In genomic region chr14:86838363-86838762, GRCh38 we compare ENCODE assay signal across 16 cellular contexts.
A peak's percentile ranks its signal among the peaks of the same experiment; 100 is the strongest.
DNase-seq lines count a peak whose midpoint lies in the region; ATAC-seq lines count a peak whose summit lies in the region.
"Had no signal": no experiment of that assay in that cellular context is flagged by ENCODE, and none has a peak within 500 bp of the region (broad histone marks: within the 10 kb centered on the region; RNA-seq: fewer than 3 reads in every experiment).

No MANE protein-coding gene starts in this region.

- no peak overlapping the region for H3K4me3 Mint-ChIP-seq in T-helper 17 cell
- H3K4me3 Mint-ChIP-seq: activated naive CD4-positive, alpha-beta T cell treated with anti-CD3 and anti-CD28 coated beads, Interleukin-2, amount 10 ng/mL, durations not matched to agents 7 days and 5 days; naive thymus-derived CD4-positive, alpha-beta T cell had no signal

- peak; percentile 5 for DNase-seq in A172 (ENCODE audit: low spot score)
- peak; percentile 2 for DNase-seq in EH (ENCODE audit: low read depth)
- DNase-seq in T-helper 17 cell: no peak
- DNase-seq in NCI-H2171 treated with DMSO at 0.1 percent for 48 hours (lab: John Stamatoyannopoulos, UW): no peak
- no peak for DNase-seq in hypothalamus (lab: John Stamatoyannopoulos, UW)
- DNase-seq in retina: no peak
- DNase-seq in DMS153 (lab: John Stamatoyannopoulos, UW): no peak
- DNase-seq: activated naive CD4-positive, alpha-beta T cell treated with anti-CD3 and anti-CD28 coated beads, Interleukin-2, amount 10 ng/mL, durations not matched to agents 7 days and 5 days; IMR-90; left ventricle myocardium inferior; naive thymus-derived CD4-positive, alpha-beta T cell; NCI-H1694; NCI-H526; Right ventricle myocardium superior; stomach had no signal

- H3K4me1 Mint-ChIP-seq in T-helper 17 cell: no peaks in the 10 kb centered on the region
- H3K4me1 Mint-ChIP-seq: activated naive CD4-positive, alpha-beta T cell treated with anti-CD3 and anti-CD28 coated beads, Interleukin-2, amount 10 ng/mL, durations not matched to agents 7 days and 5 days; naive thymus-derived CD4-positive, alpha-beta T cell had no signal

- H3K27ac Mint-ChIP-seq in T-helper 17 cell: no peak overlapping the region
- H3K27ac Mint-ChIP-seq: activated naive CD4-positive, alpha-beta T cell treated with anti-CD3 and anti-CD28 coated beads, Interleukin-2, amount 10 ng/mL, durations not matched to agents 7 days and 5 days; naive thymus-derived CD4-positive, alpha-beta T cell had no signal

- H3K36me3 Mint-ChIP-seq in T-helper 17 cell (ENCODE audit: low read depth): no peaks in the 10 kb centered on the region
- H3K36me3 Mint-ChIP-seq: activated naive CD4-positive, alpha-beta T cell treated with anti-CD3 and anti-CD28 coated beads, Interleukin-2, amount 10 ng/mL, durations not matched to agents 7 days and 5 days; naive thymus-derived CD4-positive, alpha-beta T cell had no signal

- H3K9me3 ChIP-seq in T-helper 17 cell (ENCODE audit: control insufficient read depth, low read length, poor library complexity, severe bottlenecking): no peaks in the 10 kb centered on the region
- H3K9me3 ChIP-seq: stomach had no signal

- peak; percentile 49 for ATAC-seq in HG03159 (IDR thresholded peaks at IDR 0.05; ENCODE audit: unreplicated experiment)
- peak; percentile 32 for ATAC-seq in T-helper 17 cell
- ATAC-seq: naive thymus-derived CD4-positive, alpha-beta T cell had no signal

- H3K27me3 Mint-ChIP-seq in T-helper 17 cell: no peaks in the 10 kb centered on the region
- H3K27me3 Mint-ChIP-seq: activated naive CD4-positive, alpha-beta T cell treated with anti-CD3 and anti-CD28 coated beads, Interleukin-2, amount 10 ng/mL, durations not matched to agents 7 days and 5 days; naive thymus-derived CD4-positive, alpha-beta T cell had no signal

Comparison
In these comparisons a context has a peak if more than half of its experiments do, and no peak if none do; other contexts are left out.
1. DNase-seq: peak in A172 (single experiment) and EH (single experiment); none in T-helper 17 cell (0 of 3), NCI-H2171 treated with DMSO at 0.1 percent for 48 hours (single experiment), hypothalamus (0 of 51), retina (single experiment) and DMS153 (single experiment).